In genomic region chr1:163797816-163798215, GRCh38 we compare ENCODE assay signal across 28 cellular contexts.
"Had no signal": no experiment of that assay in that cellular context is flagged by ENCODE, and none has a peak within 500 bp of the region (broad histone marks: within the 10 kb centered on the region; RNA-seq: fewer than 3 reads in every experiment).

No MANE protein-coding gene starts in this region.

- H3K36me3 ChIP-seq: colonic mucosa, esophagus muscularis mucosa, esophagus squamous epithelium, gastrocnemius medialis, gastroesophageal sphincter, heart left ventricle, heart right ventricle had no signal

- H3K4me3 Mint-ChIP-seq: dendritic cell treated with granulocyte-macrophage colony-stimulating factor and Interleukin-4, amounts not matched to agents 40 ng/mL and 50 ng/mL, for 4 days; effector memory CD8-positive, alpha-beta T cell; endodermal cell had no signal

- ATAC-seq: effector memory CD8-positive, alpha-beta T cell; esophagus mucosa; foreskin keratinocyte; gastrocnemius medialis; gastroesophageal sphincter; heart left ventricle; heart right ventricle had no signal

- FAIRE-seq: colon, endometrium, endothelial cell of umbilical vein, frontal cortex had no signal

- H3K4me3 ChIP-seq: colonic mucosa, coronary artery, dorsolateral prefrontal cortex, esophagus muscularis mucosa, esophagus squamous epithelium, gastrocnemius medialis, gastroesophageal sphincter, heart left ventricle, heart right ventricle had no signal

- DNase-seq: colonic mucosa; cortex of kidney; dermis blood vessel endothelial cell; dorsolateral prefrontal cortex; effector CD4-positive, alpha-beta T cell; effector CD8-positive, alpha-beta T cell; effector memory CD4-positive, alpha-beta T cell; effector memory CD8-positive, alpha-beta T cell; endodermal cell; erythroblast; esophagus squamous epithelium; foreskin fibroblast; foreskin melanocyte; gastrocnemius medialis; glutamatergic neuron; head of caudate nucleus; heart left ventricle; heart right ventricle had no signal

- H3K27me3 ChIP-seq: colonic mucosa, dorsolateral prefrontal cortex, esophagus muscularis mucosa, esophagus squamous epithelium, foreskin keratinocyte, gastrocnemius medialis, gastroesophageal sphincter, heart left ventricle, heart right ventricle had no signal

- H3K27me3 Mint-ChIP-seq: dendritic cell treated with granulocyte-macrophage colony-stimulating factor and Interleukin-4, amounts not matched to agents 40 ng/mL and 50 ng/mL, for 4 days; effector memory CD8-positive, alpha-beta T cell had no signal

- H3K27ac Mint-ChIP-seq: dendritic cell treated with granulocyte-macrophage colony-stimulating factor and Interleukin-4, amounts not matched to agents 40 ng/mL and 50 ng/mL, for 4 days; effector memory CD8-positive, alpha-beta T cell; endodermal cell had no signal
